8 cellular contexts compared by ENCODE assay signal in the genomic region with DNA sequence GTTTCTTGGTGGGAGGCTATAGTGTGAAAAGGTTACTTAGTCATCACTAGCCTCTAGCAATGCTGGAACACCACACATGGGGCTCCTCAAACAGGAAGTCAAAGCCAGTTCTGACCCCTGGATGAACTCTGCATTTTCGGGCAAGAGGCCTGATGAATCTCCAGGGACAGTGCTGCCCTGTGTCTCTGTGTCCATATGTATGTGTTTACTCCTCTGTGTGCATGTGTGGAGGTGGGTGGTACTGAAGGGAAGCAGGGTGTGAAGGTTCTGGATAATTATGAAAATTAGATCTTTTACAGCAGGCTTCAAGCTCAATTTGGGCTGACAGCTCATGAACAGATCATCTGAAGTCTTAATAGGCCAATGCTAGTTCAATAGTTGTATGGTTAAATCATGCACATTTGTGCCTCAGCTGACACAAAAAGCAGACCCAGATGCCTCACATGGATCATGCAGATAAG.
DNase-seq lines count a peak whose midpoint lies in the region; ATAC-seq and TF ChIP-seq lines count a peak whose summit lies in the region.

No MANE protein-coding gene starts in this region.

- H3K36me3 ChIP-seq in skeletal muscle satellite cell (ENCODE audit: insufficient read depth, low read length) = no peaks in the 10 kb centered on the region

- no peak overlapping the region for H3K9ac ChIP-seq in skeletal muscle satellite cell (ENCODE audit: low read depth, low read length)

- in situ Hi-C loops in SK-MEL-5 (cut with HindIII; ENCODE audit: low pct_unique_long_range_greater_than_20kb, low sequenced_read_pairs) = no loop called here

- TF ChIP-seq CTCF in fibroblast of pulmonary artery (IDR thresholded peaks at IDR 0.05; ENCODE audit: low read length, missing control alignments) (no peak), coronary artery (IDR thresholded peaks at IDR 0.05) (no peak)

- no peak overlapping the region for H3K4me3 ChIP-seq in fibroblast of pulmonary artery (replicated peaks; ENCODE audit: low read depth, low read length)
- H3K4me3 ChIP-seq in skeletal muscle satellite cell (ENCODE audit: low read length) = no peak overlapping the region
- no peak overlapping the region for H3K4me3 ChIP-seq in coronary artery

- H3K27me3 ChIP-seq in skeletal muscle satellite cell (ENCODE audit: control insufficient read depth, insufficient read depth, low read length) = no peaks in the 10 kb centered on the region

- peak overlapping the region; percentile 36 for H3K4me2 ChIP-seq in skeletal muscle satellite cell (ENCODE audit: low read length)

- peaks cover 46% of the 10 kb centered on the region for H3K4me1 ChIP-seq in skeletal muscle satellite cell (ENCODE audit: control insufficient read depth, insufficient read depth, low read length)

- ATAC-seq in HG03139 (IDR thresholded peaks at IDR 0.05; ENCODE audit: unreplicated experiment) = peak; percentile 91

- DNase-seq in COLO829 (ENCODE audit: low spot score) = peak; percentile 95
- DNase-seq in GM19238 (ENCODE audit: insufficient read length, low spot score) = peak; percentile 40
- peak; percentile 73 for DNase-seq in SK-MEL-5 (ENCODE audit: low read depth, low spot score)
- peak; percentile 73 for DNase-seq in fibroblast of pulmonary artery (ENCODE audit: low read depth)
- no peak for DNase-seq in coronary artery (ENCODE audit: low spot score)
- DNase-seq in D341Med (ENCODE audit: low spot score) = no peak

- H3K27ac ChIP-seq in coronary artery = peak overlapping the region in 1 of 2 donors; percentile 5

- H3K9me3 ChIP-seq in skeletal muscle satellite cell (replicated peaks; ENCODE audit: low read length) = no peaks in the 10 kb centered on the region

Comparison
In these comparisons a context has a peak if more than half of its experiments do, and no peak if none do; other contexts are left out.
1. DNase-seq: peak in COLO829 (single experiment), GM19238 (single experiment), SK-MEL-5 (single experiment) and fibroblast of pulmonary artery (single experiment); none in coronary artery (single experiment) and D341Med (single experiment).